ENCODE assay signal across 20 cellular contexts in genomic region chr1:7632681-7633080, GRCh38.
"Had no signal": no experiment of that assay in that cellular context is flagged by ENCODE, and none has a peak within 500 bp of the region (broad histone marks: within the 10 kb centered on the region; RNA-seq: fewer than 3 reads in every experiment).

No MANE protein-coding gene starts in this region.

- H3K27ac ChIP-seq: RWPE1, SJCRH30 had no signal

- H3K4me1 ChIP-seq: SJCRH30 had no signal

- DNase-seq: KBM-7, MV-4-11, NCI-H1092, NCI-H1105 treated with DMSO at 0.1 percent for 48 hours, NCI-H1436 treated with DMSO at 0.1 percent for 48 hours, NCI-H1694, NCI-H1930, NCI-H2081, NCI-H2107, NCI-H2227 treated with DMSO at 0.1 percent for 48 hours, NCI-H524, NCI-H526 treated with DMSO at 0.1 percent for 48 hours, NCI-H774, PC-3, SHP77 treated with DMSO at 0.1 percent for 48 hours, SJCRH30, T-helper 1 cell had no signal

- H3K36me3 ChIP-seq: SJCRH30 had no signal

- ATAC-seq: Panc1, PC-3, SK-N-SH treated with all-trans-retinoic acid at 6 μM for 48 hours had no signal

- H3K4me3 ChIP-seq: SJCRH30 had no signal

- H3K9me3 ChIP-seq: SJCRH30 had no signal
